8 cellular contexts compared by ENCODE assay signal in the genomic region with DNA sequence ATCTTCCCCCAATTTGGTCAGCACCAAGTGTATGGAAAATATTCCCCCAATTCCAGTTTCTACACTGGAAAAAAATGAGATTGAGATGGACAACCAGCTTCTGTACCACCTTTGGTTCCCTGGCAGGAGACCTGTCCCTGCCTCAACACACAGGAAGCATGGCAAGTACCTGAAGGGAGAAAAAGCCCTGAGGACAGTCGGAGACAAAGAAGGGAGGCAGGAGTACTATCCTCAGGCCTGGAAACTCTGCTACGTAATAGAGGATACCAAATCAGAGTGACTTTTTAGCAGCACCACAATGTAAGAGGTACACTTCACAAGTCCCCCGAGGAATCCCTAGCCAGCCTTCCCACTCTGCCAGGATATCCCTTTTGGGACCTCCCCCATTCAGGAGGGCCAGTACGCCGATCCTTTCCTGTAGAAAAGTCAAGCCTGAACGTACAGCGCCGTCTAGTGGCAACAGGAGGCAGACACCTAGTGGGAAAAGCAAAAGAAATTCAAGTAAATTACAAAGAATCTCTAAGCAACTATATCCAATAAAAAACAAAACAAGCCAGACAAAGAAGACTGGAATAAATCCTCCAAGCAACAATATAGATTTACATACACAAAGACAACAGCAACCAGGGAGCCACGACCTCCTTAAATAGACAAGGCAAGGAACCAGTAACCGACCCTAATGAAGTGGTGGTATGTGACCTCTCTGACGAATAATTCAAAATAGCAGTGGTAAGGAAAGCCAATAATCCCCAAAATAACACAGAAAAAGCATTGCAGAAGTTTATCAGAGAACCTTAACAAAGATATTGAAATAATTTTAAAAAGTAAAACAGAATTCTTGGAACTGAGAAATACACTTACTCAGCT.
DNase-seq lines count a peak whose midpoint lies in the region; ATAC-seq and TF ChIP-seq lines count a peak whose summit lies in the region.

No MANE protein-coding gene starts in this region.

- no peaks in the 10 kb centered on the region for H3K4me1 ChIP-seq in BE2C

- CTCF ChIA-PET in WTC11 (lab: Charles Lee) = interaction anchor here (0.7 to 1.4 kb wide), 6 partner anchors 11 to 696 kb away, joined by 3 to 7 read pairs (median 4); partner anchors contain the start of gene MACIR
- CTCF ChIA-PET in CD4-positive, alpha-beta T cell (lab: Charles Lee) = no interaction called here

- ATAC-seq in GM18870 (IDR thresholded peaks at IDR 0.05; ENCODE audit: unreplicated experiment) (peak; percentile 52), HG03460 (IDR thresholded peaks at IDR 0.05; ENCODE audit: unreplicated experiment) (peak; percentile 57), WTC11 (peak; percentile 99)
- no peak for ATAC-seq in CD4-positive, alpha-beta T cell (ENCODE audit: poor library complexity)

- no peak overlapping the region for H3K4me3 ChIP-seq in BE2C (ENCODE audit: low read depth, low read length)

- TF ChIP-seq CTCF in BE2C (IDR thresholded peaks at IDR 0.05; ENCODE audit: low read depth, low read length) (peak; percentile 100), WTC11 (IDR thresholded peaks at IDR 0.05) (peak; percentile 97)
- no peak for TF ChIP-seq CTCF in CD4-positive, alpha-beta T cell (IDR thresholded peaks at IDR 0.05)

- POLR2A ChIA-PET in WTC11 (lab: Charles Lee) = no interaction called here
- POLR2A ChIA-PET in CD4-positive, alpha-beta T cell (lab: Charles Lee) = no interaction called here

- H3K4me1 Mint-ChIP-seq in WTC11 = peaks cover 8% of the 10 kb centered on the region
- H3K4me1 Mint-ChIP-seq in CD4-positive, alpha-beta T cell (ENCODE audit: low read depth) = no peaks in the 10 kb centered on the region

- intact Hi-C loops in CD4-positive, alpha-beta T cell (cut with DNase I, micrococcal nuclease) = no loop called here

- H3K27ac ChIP-seq in CD4-positive, alpha-beta T cell (ENCODE audit: low read depth, low read length) = no peak overlapping the region

- DNase-seq in BE2C (peak; percentile 74), WTC11 (ENCODE audit: low spot score) (peak; percentile 83), iPS-NIHi11 (ENCODE audit: low spot score) (peak; percentile 56), NCI-H226 (no peak), NCI-H510A treated with DMSO at 0.1 percent for 48 hours (lab: John Stamatoyannopoulos, UW) (no peak)
- DNase-seq in CD4-positive, alpha-beta T cell = no peak

- H3K4me3 Mint-ChIP-seq in WTC11 = peak overlapping the region; percentile 2; the same call in 1 of the 2 replicates
- no peak overlapping the region for H3K4me3 Mint-ChIP-seq in CD4-positive, alpha-beta T cell

- H3K27ac Mint-ChIP-seq in WTC11 = no peak overlapping the region
- H3K27ac Mint-ChIP-seq in CD4-positive, alpha-beta T cell = no peak overlapping the region

- no peaks in the 10 kb centered on the region for H3K27me3 ChIP-seq in BE2C
- no peaks in the 10 kb centered on the region for H3K27me3 ChIP-seq in CD4-positive, alpha-beta T cell (ENCODE audit: control insufficient read depth, insufficient read depth, low read length)

- no peaks in the 10 kb centered on the region for H3K9me3 ChIP-seq in BE2C
- no peaks in the 10 kb centered on the region for H3K9me3 ChIP-seq in CD4-positive, alpha-beta T cell (ENCODE audit: control insufficient read depth, low read length)

- no peaks in the 10 kb centered on the region for H3K36me3 Mint-ChIP-seq in WTC11
- H3K36me3 Mint-ChIP-seq in CD4-positive, alpha-beta T cell (ENCODE audit: low read depth) = no peaks in the 10 kb centered on the region

- H3K27me3 Mint-ChIP-seq in WTC11 (ENCODE audit: low read depth) = no peaks in the 10 kb centered on the region
- H3K27me3 Mint-ChIP-seq in CD4-positive, alpha-beta T cell = peaks cover 20% of the 10 kb centered on the region

- peaks cover 4% of the 10 kb centered on the region; the same call in 1 of the 2 replicates for H3K9me3 Mint-ChIP-seq in WTC11
- H3K9me3 Mint-ChIP-seq in CD4-positive, alpha-beta T cell = no peaks in the 10 kb centered on the region

- H3K36me3 ChIP-seq in BE2C = no peaks in the 10 kb centered on the region

TF ChIP-seq in WTC11, 78 proteins besides CTCF, POLR2A, EP300 and RAD21:
- peak; percentile 30; the same call in 1 of the 2 replicates for TF ChIP-seq ZBTB21 (CRISPR knock-in tag; IDR thresholded peaks at IDR 0.05; ENCODE audit: borderline replicate concordance)
- TF ChIP-seq, protein P1, sequence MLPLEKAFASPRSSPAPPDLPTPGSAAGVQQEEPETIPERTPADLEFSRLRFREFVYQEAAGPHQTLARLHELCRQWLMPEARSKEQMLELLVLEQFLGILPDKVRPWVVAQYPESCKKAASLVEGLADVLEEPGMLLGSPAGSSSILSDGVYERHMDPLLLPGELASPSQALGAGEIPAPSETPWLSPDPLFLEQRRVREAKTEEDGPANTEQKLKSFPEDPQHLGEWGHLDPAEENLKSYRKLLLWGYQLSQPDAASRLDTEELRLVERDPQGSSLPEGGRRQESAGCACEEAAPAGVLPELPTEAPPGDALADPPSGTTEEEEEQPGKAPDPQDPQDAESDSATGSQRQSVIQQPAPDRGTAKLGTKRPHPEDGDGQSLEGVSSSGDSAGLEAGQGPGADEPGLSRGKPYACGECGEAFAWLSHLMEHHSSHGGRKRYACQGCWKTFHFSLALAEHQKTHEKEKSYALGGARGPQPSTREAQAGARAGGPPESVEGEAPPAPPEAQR (CRISPR knock-in tag; IDR thresholded peaks at IDR 0.05) = no peak
TF ChIP-seq in WTC11: peak in this region for 1.

Comparison
In these comparisons a context has a peak if more than half of its experiments do, and no peak if none do; other contexts are left out.
1. DNase-seq: peak in BE2C (single experiment), WTC11 (single experiment) and iPS-NIHi11 (single experiment); none in NCI-H226 (single experiment), CD4-positive, alpha-beta T cell (0 of 10) and NCI-H510A treated with DMSO at 0.1 percent for 48 hours (single experiment).